8 cellular contexts compared by ENCODE assay signal in the genomic region with DNA sequence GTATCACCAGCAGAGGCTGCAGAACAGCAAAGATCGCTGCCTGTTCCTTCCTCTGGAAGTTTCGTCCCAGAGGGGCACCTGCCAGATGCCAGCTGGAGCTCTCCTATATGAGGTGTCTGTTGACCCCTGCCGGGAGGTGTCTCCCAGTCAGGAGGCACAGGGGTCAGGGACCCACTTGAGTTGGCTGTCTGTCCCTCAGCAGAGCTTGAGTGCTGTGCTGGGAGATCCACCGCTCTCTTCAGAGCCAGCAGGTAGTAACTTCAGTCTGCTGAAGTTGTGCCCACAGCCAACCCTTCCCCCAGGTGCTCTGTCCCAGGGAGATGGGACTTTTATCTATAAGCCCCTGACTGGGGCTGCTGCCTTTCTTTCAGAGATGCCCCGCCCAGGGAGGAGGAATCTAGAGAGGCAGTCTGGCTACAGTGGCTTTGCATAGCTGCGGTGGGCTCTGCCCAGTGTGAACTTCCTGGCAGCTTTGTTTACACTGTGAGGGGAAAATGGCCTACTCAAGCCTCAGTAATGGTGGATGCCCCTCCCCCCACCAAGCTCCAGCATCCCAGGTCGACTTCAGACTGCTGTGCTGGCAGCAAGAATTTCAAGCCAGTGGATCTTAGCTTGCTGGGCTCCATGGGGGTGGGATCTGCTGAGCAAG. TPM values are rescaled to one million over a fixed set of nuclear protein-coding genes. Genes with fewer than 3 reads are reported as not detected.
DNase-seq lines count a peak whose midpoint lies in the region; ATAC-seq and TF ChIP-seq lines count a peak whose summit lies in the region.
"Not testable (repeated sequence)": the region's sequence is repeated elsewhere in the genome, so short reads cannot be mapped to it uniquely, and the experiment has no call there.

No MANE protein-coding gene starts in this region.

- H3K4ac ChIP-seq in neuronal stem cell (ENCODE audit: low read length), result not testable (repeated sequence)

- ATAC-seq in activated naive CD8-positive, alpha-beta T cell treated with anti-CD3 and anti-CD28 coated beads, Interleukin-2, amount 50 U/mL, for 24 hours, result not testable (repeated sequence)

- DNase-seq in ELR (ENCODE audit: low read depth) (peak; percentile 40), NCI-H510A treated with DMSO at 0.1 percent for 48 hours (lab: John Stamatoyannopoulos, UW) (peak; percentile 51), endodermal cell (peak; percentile 95), islet precursor cell (peak; percentile 89)
- DNase-seq in activated CD4-positive, alpha-beta T cell treated with anti-CD3 and anti-CD28 coated beads, Interleukin-2, amount 10 ng/mL, durations not matched to agents 24 days and 14 days, result peak; percentile 78
- DNase-seq in activated naive CD8-positive, alpha-beta T cell treated with anti-CD3 and anti-CD28 coated beads, Interleukin-2, amount 50 U/mL, for 24 hours, result peak; percentile 31
- DNase-seq in neuronal stem cell (ENCODE audit: low spot score); type B pancreatic cell (ENCODE audit: extremely low spot score, unreplicated experiment): not testable (repeated sequence)

- not testable (repeated sequence) for H3K79me1 ChIP-seq in neuronal stem cell (ENCODE audit: low read depth, low read length)

- H3K36me3 Mint-ChIP-seq in activated CD4-positive, alpha-beta T cell treated with anti-CD3 and anti-CD28 coated beads, Interleukin-2, amount 10 ng/mL, durations not matched to agents 24 days and 14 days (ENCODE audit: low read depth), result peaks cover 66% of the 10 kb centered on the region
- H3K36me3 Mint-ChIP-seq in activated naive CD8-positive, alpha-beta T cell treated with anti-CD3 and anti-CD28 coated beads, Interleukin-2, amount 50 U/mL, for 24 hours (ENCODE audit: low read depth), result peaks cover 52% of the 10 kb centered on the region
- peaks cover 86% of the 10 kb centered on the region for H3K36me3 Mint-ChIP-seq in endodermal cell (ENCODE audit: low read depth)
- peaks cover 53% of the 10 kb centered on the region for H3K36me3 Mint-ChIP-seq in type B pancreatic cell

- not testable (repeated sequence) for H3K27me3 ChIP-seq in endodermal cell (ENCODE audit: control insufficient read depth, insufficient read depth, low read length, poor library complexity, severe bottlenecking); neuronal stem cell (ENCODE audit: control insufficient read depth in 3 of 3, insufficient read depth in 3 of 3, low read depth in 1 of 3, low read length in 3 of 3)

- H3K4me3 Mint-ChIP-seq in activated CD4-positive, alpha-beta T cell treated with anti-CD3 and anti-CD28 coated beads, Interleukin-2, amount 10 ng/mL, durations not matched to agents 24 days and 14 days, result peak overlapping the region; percentile 39
- not testable (repeated sequence) for H3K4me3 Mint-ChIP-seq in activated naive CD8-positive, alpha-beta T cell treated with anti-CD3 and anti-CD28 coated beads, Interleukin-2, amount 50 U/mL, for 24 hours; type B pancreatic cell
- peak overlapping the region; percentile 33 for H3K4me3 Mint-ChIP-seq in endodermal cell

- H3K4me2 ChIP-seq in neuronal stem cell (ENCODE audit: insufficient read depth, low read length, poor library complexity, severe bottlenecking), result not testable (repeated sequence)

- H2BK120ac ChIP-seq in neuronal stem cell (ENCODE audit: low read depth, low read length), result not testable (repeated sequence)

- not testable (repeated sequence) for H3K4me1 ChIP-seq in endodermal cell (ENCODE audit: control insufficient read depth, insufficient read depth, low read length); neuronal stem cell (ENCODE audit: control insufficient read depth in 2 of 2, insufficient read depth in 1 of 2, low read depth in 1 of 2, low read length in 2 of 2)

- H2AFZ ChIP-seq in neuronal stem cell (ENCODE audit: low read length), result not testable (repeated sequence)

- not testable (repeated sequence) for H3K9me3 Mint-ChIP-seq in activated CD4-positive, alpha-beta T cell treated with anti-CD3 and anti-CD28 coated beads, Interleukin-2, amount 10 ng/mL, durations not matched to agents 24 days and 14 days; activated naive CD8-positive, alpha-beta T cell treated with anti-CD3 and anti-CD28 coated beads, Interleukin-2, amount 50 U/mL, for 24 hours; type B pancreatic cell
- peaks cover 28% of the 10 kb centered on the region for H3K9me3 Mint-ChIP-seq in endodermal cell

- peak overlapping the region; percentile 83 for H3K27ac Mint-ChIP-seq in activated CD4-positive, alpha-beta T cell treated with anti-CD3 and anti-CD28 coated beads, Interleukin-2, amount 10 ng/mL, durations not matched to agents 24 days and 14 days
- H3K27ac Mint-ChIP-seq in activated naive CD8-positive, alpha-beta T cell treated with anti-CD3 and anti-CD28 coated beads, Interleukin-2, amount 50 U/mL, for 24 hours, result not testable (repeated sequence)
- H3K27ac Mint-ChIP-seq in endodermal cell (peak overlapping the region; percentile 92), type B pancreatic cell (peak overlapping the region; percentile 48)

- peaks cover 39% of the 10 kb centered on the region for H3K4me1 Mint-ChIP-seq in activated CD4-positive, alpha-beta T cell treated with anti-CD3 and anti-CD28 coated beads, Interleukin-2, amount 10 ng/mL, durations not matched to agents 24 days and 14 days
- peaks cover 52% of the 10 kb centered on the region for H3K4me1 Mint-ChIP-seq in activated naive CD8-positive, alpha-beta T cell treated with anti-CD3 and anti-CD28 coated beads, Interleukin-2, amount 50 U/mL, for 24 hours
- H3K4me1 Mint-ChIP-seq in endodermal cell, result peaks cover 22% of the 10 kb centered on the region
- peaks cover 16% of the 10 kb centered on the region for H3K4me1 Mint-ChIP-seq in type B pancreatic cell (ENCODE audit: unreplicated experiment)

- not testable (repeated sequence) for H2BK12ac ChIP-seq in neuronal stem cell (ENCODE audit: low read length)

- not testable (repeated sequence) for H2AK5ac ChIP-seq in neuronal stem cell (ENCODE audit: low read depth, low read length)

- peaks cover 81% of the 10 kb centered on the region for H3K36me3 ChIP-seq in endodermal cell (ENCODE audit: control insufficient read depth, insufficient read depth, low read length)
- H3K36me3 ChIP-seq in neuronal stem cell (replicated peaks in 1 of 2; ENCODE audit: control insufficient read depth in 2 of 2, insufficient read depth in 2 of 2, low read length in 2 of 2), result peaks cover 26 to 62% of the 10 kb centered on the region in 2 donors

- H3K23ac ChIP-seq in neuronal stem cell (ENCODE audit: low read depth, low read length, poor library complexity), result not testable (repeated sequence)

- H3K4me3 ChIP-seq in endodermal cell (ENCODE audit: low read length), result peak overlapping the region; percentile 17
- not testable (repeated sequence) for H3K4me3 ChIP-seq in neuronal stem cell (ENCODE audit: low read length in 2 of 2)

- H3K9me3 ChIP-seq in endodermal cell (ENCODE audit: control insufficient read depth, low read length), result peaks cover 13% of the 10 kb centered on the region
- not testable (repeated sequence) for H3K9me3 ChIP-seq in neuronal stem cell (replicated peaks in 1 of 2; ENCODE audit: control insufficient read depth in 2 of 2, insufficient read depth in 1 of 2, low read depth in 1 of 2, low read length in 2 of 2)

- H2BK5ac ChIP-seq in neuronal stem cell (ENCODE audit: low read length), result not testable (repeated sequence)

- not testable (repeated sequence) for H4K8ac ChIP-seq in neuronal stem cell (ENCODE audit: low read depth, low read length)

- not testable (repeated sequence) for H3K14ac ChIP-seq in neuronal stem cell (ENCODE audit: low read length)

- WGBS in endodermal cell (ENCODE audit: insufficient coverage in 1 of 2, insufficient read length in 1 of 2), 2 experiments, result 52 to 71% methylated on average over 4 to 7 of the region's 7 CpGs
- WGBS in neuronal stem cell (ENCODE audit: extremely low coverage in 2 of 2, insufficient read length in 2 of 2, insufficient replicate concordance in 1 of 2), 2 donors, result no CpG with 5 or more reads among the region's 7 CpGs

- intact Hi-C loops in activated CD4-positive, alpha-beta T cell treated with anti-CD3 and anti-CD28 coated beads, Interleukin-2, amount 10 ng/mL, durations not matched to agents 24 days and 14 days (cut with micrococcal nuclease), result not testable (repeated sequence)

- H3K27ac ChIP-seq in endodermal cell (ENCODE audit: low read depth, low read length), result peak overlapping the region; percentile 66
- H3K27ac ChIP-seq in neuronal stem cell (replicated peaks; ENCODE audit: low read length), result not testable (repeated sequence)

- not testable (repeated sequence) for H2BK15ac ChIP-seq in neuronal stem cell (ENCODE audit: low read length)

- not testable (repeated sequence) for H3K27me3 Mint-ChIP-seq in activated CD4-positive, alpha-beta T cell treated with anti-CD3 and anti-CD28 coated beads, Interleukin-2, amount 10 ng/mL, durations not matched to agents 24 days and 14 days; activated naive CD8-positive, alpha-beta T cell treated with anti-CD3 and anti-CD28 coated beads, Interleukin-2, amount 50 U/mL, for 24 hours; endodermal cell (ENCODE audit: insufficient read depth); type B pancreatic cell

- H3K9ac ChIP-seq in endodermal cell (ENCODE audit: extremely low read depth, low read length, poor library complexity, severe bottlenecking); neuronal stem cell (ENCODE audit: low read depth, low read length, poor library complexity): not testable (repeated sequence)

- peak overlapping the region; percentile 8 for H3K18ac ChIP-seq in neuronal stem cell (ENCODE audit: low read length)

- not testable (repeated sequence) for TF ChIP-seq CTCF in endodermal cell (conservative IDR thresholded peaks at IDR 0.05); type B pancreatic cell (conservative IDR thresholded peaks at IDR 0.05)

- H4K91ac ChIP-seq in neuronal stem cell (ENCODE audit: low read depth, low read length, poor library complexity), result not testable (repeated sequence)

RNA-seq across cellular contexts. Expression of a gene that starts 40.6 kb away (rescaled TPM):
- total RNA-seq in activated CD4-positive, alpha-beta T cell treated with anti-CD3 and anti-CD28 coated beads, Interleukin-2, amount 10 ng/mL, durations not matched to agents 24 days and 14 days, result 132 and 141 TPM in 2 replicates
- total RNA-seq in endodermal cell (10 to 100 TPM; 23.0 to 31.9 TPM), type B pancreatic cell (ENCODE audit: low replicate concordance) (32.4 and 33.8 TPM in 2 replicates)
- 20.5 TPM for polyA plus RNA-seq in endodermal cell (2013, experiment 1 of 2)
- 18.2 TPM for polyA plus RNA-seq in endodermal cell (2013, experiment 2 of 2)
- 21.4 TPM for polyA plus RNA-seq in neuronal stem cell (2013, experiment 1 of 2)
- polyA plus RNA-seq in neuronal stem cell (2013, experiment 2 of 2), result 21.1 TPM

RNA-seq across cellular contexts. Expression of a gene that starts 40.8 kb away (rescaled TPM):
- total RNA-seq in activated CD4-positive, alpha-beta T cell treated with anti-CD3 and anti-CD28 coated beads, Interleukin-2, amount 10 ng/mL, durations not matched to agents 24 days and 14 days, result 4.6 and 5.3 TPM in 2 replicates
- total RNA-seq in endodermal cell (1 to 10 TPM; 2.8 to 4.2 TPM), type B pancreatic cell (ENCODE audit: low replicate concordance) (8.9 and 9.3 TPM in 2 replicates)
- 3.5 TPM for polyA plus RNA-seq in endodermal cell (2013, experiment 1 of 2)
- polyA plus RNA-seq in endodermal cell (2013, experiment 2 of 2), result 4.0 TPM
- polyA plus RNA-seq in neuronal stem cell (2013, experiment 1 of 2), result 4.2 TPM
- 3.7 TPM for polyA plus RNA-seq in neuronal stem cell (2013, experiment 2 of 2)
